ENCODE assay signal across 8 cellular contexts in genomic region chrX:65406532-65406931, GRCh38.
DNase-seq lines count a peak whose midpoint lies in the region; ATAC-seq and TF ChIP-seq lines count a peak whose summit lies in the region.

No MANE protein-coding gene starts in this region.

- intact Hi-C loops in activated CD4-positive, alpha-beta T cell treated with anti-CD3 and anti-CD28 coated beads, Interleukin-2, amount 10 ng/mL, durations not matched to agents 24 days and 14 days (cut with micrococcal nuclease): no loop called here
- intact Hi-C loops in ovary (cut with DNase I): no loop called here

- TF ChIP-seq CTCF in ovary (IDR thresholded peaks at IDR 0.05): no peak

- no peaks in the 10 kb centered on the region for H3K36me3 Mint-ChIP-seq in activated CD4-positive, alpha-beta T cell treated with anti-CD3 and anti-CD28 coated beads, Interleukin-2, amount 10 ng/mL, durations not matched to agents 24 days and 14 days (ENCODE audit: low read depth)

- DNase-seq in activated CD4-positive, alpha-beta T cell treated with anti-CD3 and anti-CD28 coated beads, Interleukin-2, amount 10 ng/mL, durations not matched to agents 24 days and 14 days: peak; percentile 71
- DNase-seq in iPS DF 6.9 (ENCODE audit: low read depth, low spot score) (no peak), SK-N-DZ (ENCODE audit: low spot score) (no peak), DMS79 (lab: John Stamatoyannopoulos, UW) (no peak), AG08395 (ENCODE audit: low spot score) (no peak), ovary (no peak)
- peak; percentile 12 for DNase-seq in stimulated activated CD4-positive, alpha-beta T cell treated with anti-CD3 and anti-CD28 coated beads, Interleukin-4, amount 100 ng/mL, for 24 hours

- peak overlapping the region; percentile 26; the same call in 1 of the 2 replicates for H3K4me3 ChIP-seq in iPS DF 6.9 (ENCODE audit: low read length)
- no peak overlapping the region for H3K4me3 ChIP-seq in ovary

- H3K4me3 Mint-ChIP-seq in activated CD4-positive, alpha-beta T cell treated with anti-CD3 and anti-CD28 coated beads, Interleukin-2, amount 10 ng/mL, durations not matched to agents 24 days and 14 days: peak overlapping the region; percentile 72

- TF ChIP-seq EP300 in ovary (IDR thresholded peaks at IDR 0.05): no peak

- H3K9me3 Mint-ChIP-seq in activated CD4-positive, alpha-beta T cell treated with anti-CD3 and anti-CD28 coated beads, Interleukin-2, amount 10 ng/mL, durations not matched to agents 24 days and 14 days: no peaks in the 10 kb centered on the region

- no peak for TF ChIP-seq POLR2A in ovary (IDR thresholded peaks at IDR 0.05)

- H3K27ac ChIP-seq in iPS DF 6.9 (ENCODE audit: low read length) (no peak overlapping the region), ovary (no peak overlapping the region)

- no peaks in the 10 kb centered on the region for H3K4me1 Mint-ChIP-seq in activated CD4-positive, alpha-beta T cell treated with anti-CD3 and anti-CD28 coated beads, Interleukin-2, amount 10 ng/mL, durations not matched to agents 24 days and 14 days

- peaks cover 34% of the 10 kb centered on the region for H3K27me3 Mint-ChIP-seq in activated CD4-positive, alpha-beta T cell treated with anti-CD3 and anti-CD28 coated beads, Interleukin-2, amount 10 ng/mL, durations not matched to agents 24 days and 14 days

- ATAC-seq in GM19351 (IDR thresholded peaks at IDR 0.05; ENCODE audit: unreplicated experiment): peak; percentile 50

- H3K4me1 ChIP-seq in iPS DF 6.9 (ENCODE audit: control insufficient read depth, insufficient read depth, low read length) (no peaks in the 10 kb centered on the region; the same call in 1 of the 2 replicates), ovary (ENCODE audit: insufficient read depth) (no peaks in the 10 kb centered on the region)

- H3K9me3 ChIP-seq in iPS DF 6.9 (ENCODE audit: control insufficient read depth, insufficient read depth, low read length) (no peaks in the 10 kb centered on the region), ovary (no peaks in the 10 kb centered on the region)

- H3K36me3 ChIP-seq in iPS DF 6.9 (ENCODE audit: control insufficient read depth, insufficient read depth, low read length): no peaks in the 10 kb centered on the region
- H3K36me3 ChIP-seq in ovary: no peaks in the 10 kb centered on the region

- H3K27me3 ChIP-seq in iPS DF 6.9 (ENCODE audit: control insufficient read depth, insufficient read depth, low read length) (peaks cover 4% of the 10 kb centered on the region), ovary (no peaks in the 10 kb centered on the region)

- H3K27ac Mint-ChIP-seq in activated CD4-positive, alpha-beta T cell treated with anti-CD3 and anti-CD28 coated beads, Interleukin-2, amount 10 ng/mL, durations not matched to agents 24 days and 14 days: no peak overlapping the region

- WGBS in iPS DF 6.9 (ENCODE audit: insufficient coverage, insufficient read length): no CpG with 5 or more reads among the region's 52 CpGs
- WGBS in ovary, 3 donors: 20 to 32% (median 31%) methylated on average over 48 to 52 of the region's 52 CpGs

Comparison
In these comparisons a context has a peak if more than half of its experiments do, and no peak if none do; other contexts are left out.
1. DNase-seq: peak in activated CD4-positive, alpha-beta T cell treated with anti-CD3 and anti-CD28 coated beads, Interleukin-2, amount 10 ng/mL, durations not matched to agents 24 days and 14 days (single experiment) and stimulated activated CD4-positive, alpha-beta T cell treated with anti-CD3 and anti-CD28 coated beads, Interleukin-4, amount 100 ng/mL, for 24 hours (single experiment); none in iPS DF 6.9 (single experiment), SK-N-DZ (single experiment), DMS79 (single experiment), AG08395 (single experiment) and ovary (0 of 5).